1 cellular context compared by ENCODE assay signal in the genomic region with DNA sequence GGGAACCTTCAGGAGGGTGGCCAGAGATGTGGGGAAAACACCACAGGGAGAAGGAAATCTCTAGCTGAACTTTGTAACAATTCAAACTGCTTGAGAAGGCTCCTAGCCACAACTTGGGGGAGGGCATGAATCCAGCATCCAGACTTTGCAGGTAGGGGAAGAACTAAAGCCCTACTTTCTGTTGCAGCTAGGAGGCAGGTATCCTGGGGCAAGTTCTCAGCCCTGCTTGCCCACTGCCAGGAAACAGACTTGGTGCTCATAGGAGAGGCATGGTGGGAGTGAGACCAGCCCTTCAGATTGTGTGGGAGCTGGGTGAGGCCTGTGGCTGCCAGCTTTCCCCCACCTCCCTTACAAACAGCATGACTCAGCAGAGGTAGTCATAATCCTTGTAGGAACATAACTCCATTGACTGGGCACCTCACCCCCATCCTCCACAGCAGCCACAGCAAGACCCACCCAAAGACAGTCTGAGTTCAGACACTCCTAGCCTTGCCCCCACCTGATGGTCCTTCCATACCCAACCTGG.
TF ChIP-seq lines count a peak whose summit lies in the region.

No MANE protein-coding gene starts in this region.

TF ChIP-seq in GM23338, 12 proteins besides CTCF, POLR2A, EP300 and RAD21 (continued from another document):
- TF ChIP-seq, protein P1, sequence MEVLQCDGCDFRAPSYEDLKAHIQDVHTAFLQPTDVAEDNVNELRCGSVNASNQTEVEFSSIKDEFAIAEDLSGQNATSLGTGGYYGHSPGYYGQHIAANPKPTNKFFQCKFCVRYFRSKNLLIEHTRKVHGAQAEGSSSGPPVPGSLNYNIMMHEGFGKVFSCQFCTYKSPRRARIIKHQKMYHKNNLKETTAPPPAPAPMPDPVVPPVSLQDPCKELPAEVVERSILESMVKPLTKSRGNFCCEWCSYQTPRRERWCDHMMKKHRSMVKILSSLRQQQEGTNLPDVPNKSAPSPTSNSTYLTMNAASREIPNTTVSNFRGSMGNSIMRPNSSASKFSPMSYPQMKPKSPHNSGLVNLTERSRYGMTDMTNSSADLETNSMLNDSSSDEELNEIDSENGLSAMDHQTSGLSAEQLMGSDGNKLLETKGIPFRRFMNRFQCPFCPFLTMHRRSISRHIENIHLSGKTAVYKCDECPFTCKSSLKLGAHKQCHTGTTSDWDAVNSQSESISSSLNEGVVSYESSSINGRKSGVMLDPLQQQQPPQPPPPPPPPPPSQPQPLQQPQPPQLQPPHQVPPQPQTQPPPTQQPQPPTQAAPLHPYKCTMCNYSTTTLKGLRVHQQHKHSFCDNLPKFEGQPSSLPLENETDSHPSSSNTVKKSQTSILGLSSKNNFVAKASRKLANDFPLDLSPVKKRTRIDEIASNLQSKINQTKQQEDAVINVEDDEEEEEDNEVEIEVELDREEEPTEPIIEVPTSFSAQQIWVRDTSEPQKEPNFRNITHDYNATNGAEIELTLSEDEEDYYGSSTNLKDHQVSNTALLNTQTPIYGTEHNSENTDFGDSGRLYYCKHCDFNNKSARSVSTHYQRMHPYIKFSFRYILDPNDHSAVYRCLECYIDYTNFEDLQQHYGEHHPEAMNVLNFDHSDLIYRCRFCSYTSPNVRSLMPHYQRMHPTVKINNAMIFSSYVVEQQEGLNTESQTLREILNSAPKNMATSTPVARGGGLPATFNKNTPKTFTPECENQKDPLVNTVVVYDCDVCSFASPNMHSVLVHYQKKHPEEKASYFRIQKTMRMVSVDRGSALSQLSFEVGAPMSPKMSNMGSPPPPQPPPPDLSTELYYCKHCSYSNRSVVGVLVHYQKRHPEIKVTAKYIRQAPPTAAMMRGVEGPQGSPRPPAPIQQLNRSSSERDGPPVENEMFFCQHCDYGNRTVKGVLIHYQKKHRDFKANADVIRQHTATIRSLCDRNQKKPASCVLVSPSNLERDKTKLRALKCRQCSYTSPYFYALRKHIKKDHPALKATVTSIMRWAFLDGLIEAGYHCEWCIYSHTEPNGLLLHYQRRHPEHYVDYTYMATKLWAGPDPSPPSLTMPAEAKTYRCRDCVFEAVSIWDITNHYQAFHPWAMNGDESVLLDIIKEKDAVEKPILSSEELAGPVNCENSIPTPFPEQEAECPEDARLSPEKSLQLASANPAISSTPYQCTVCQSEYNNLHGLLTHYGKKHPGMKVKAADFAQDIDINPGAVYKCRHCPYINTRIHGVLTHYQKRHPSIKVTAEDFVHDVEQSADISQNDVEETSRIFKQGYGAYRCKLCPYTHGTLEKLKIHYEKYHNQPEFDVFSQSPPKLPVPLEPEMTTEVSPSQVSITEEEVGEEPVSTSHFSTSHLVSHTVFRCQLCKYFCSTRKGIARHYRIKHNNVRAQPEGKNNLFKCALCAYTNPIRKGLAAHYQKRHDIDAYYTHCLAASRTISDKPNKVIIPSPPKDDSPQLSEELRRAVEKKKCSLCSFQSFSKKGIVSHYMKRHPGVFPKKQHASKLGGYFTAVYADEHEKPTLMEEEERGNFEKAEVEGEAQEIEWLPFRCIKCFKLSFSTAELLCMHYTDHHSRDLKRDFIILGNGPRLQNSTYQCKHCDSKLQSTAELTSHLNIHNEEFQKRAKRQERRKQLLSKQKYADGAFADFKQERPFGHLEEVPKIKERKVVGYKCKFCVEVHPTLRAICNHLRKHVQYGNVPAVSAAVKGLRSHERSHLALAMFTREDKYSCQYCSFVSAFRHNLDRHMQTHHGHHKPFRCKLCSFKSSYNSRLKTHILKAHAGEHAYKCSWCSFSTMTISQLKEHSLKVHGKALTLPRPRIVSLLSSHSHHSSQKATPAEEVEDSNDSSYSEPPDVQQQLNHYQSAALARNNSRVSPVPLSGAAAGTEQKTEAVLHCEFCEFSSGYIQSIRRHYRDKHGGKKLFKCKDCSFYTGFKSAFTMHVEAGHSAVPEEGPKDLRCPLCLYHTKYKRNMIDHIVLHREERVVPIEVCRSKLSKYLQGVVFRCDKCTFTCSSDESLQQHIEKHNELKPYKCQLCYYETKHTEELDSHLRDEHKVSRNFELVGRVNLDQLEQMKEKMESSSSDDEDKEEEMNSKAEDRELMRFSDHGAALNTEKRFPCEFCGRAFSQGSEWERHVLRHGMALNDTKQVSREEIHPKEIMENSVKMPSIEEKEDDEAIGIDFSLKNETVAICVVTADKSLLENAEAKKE (CRISPR knock-in tag; IDR thresholded peaks at IDR 0.05), result no peak
- TF ChIP-seq, protein P2, sequence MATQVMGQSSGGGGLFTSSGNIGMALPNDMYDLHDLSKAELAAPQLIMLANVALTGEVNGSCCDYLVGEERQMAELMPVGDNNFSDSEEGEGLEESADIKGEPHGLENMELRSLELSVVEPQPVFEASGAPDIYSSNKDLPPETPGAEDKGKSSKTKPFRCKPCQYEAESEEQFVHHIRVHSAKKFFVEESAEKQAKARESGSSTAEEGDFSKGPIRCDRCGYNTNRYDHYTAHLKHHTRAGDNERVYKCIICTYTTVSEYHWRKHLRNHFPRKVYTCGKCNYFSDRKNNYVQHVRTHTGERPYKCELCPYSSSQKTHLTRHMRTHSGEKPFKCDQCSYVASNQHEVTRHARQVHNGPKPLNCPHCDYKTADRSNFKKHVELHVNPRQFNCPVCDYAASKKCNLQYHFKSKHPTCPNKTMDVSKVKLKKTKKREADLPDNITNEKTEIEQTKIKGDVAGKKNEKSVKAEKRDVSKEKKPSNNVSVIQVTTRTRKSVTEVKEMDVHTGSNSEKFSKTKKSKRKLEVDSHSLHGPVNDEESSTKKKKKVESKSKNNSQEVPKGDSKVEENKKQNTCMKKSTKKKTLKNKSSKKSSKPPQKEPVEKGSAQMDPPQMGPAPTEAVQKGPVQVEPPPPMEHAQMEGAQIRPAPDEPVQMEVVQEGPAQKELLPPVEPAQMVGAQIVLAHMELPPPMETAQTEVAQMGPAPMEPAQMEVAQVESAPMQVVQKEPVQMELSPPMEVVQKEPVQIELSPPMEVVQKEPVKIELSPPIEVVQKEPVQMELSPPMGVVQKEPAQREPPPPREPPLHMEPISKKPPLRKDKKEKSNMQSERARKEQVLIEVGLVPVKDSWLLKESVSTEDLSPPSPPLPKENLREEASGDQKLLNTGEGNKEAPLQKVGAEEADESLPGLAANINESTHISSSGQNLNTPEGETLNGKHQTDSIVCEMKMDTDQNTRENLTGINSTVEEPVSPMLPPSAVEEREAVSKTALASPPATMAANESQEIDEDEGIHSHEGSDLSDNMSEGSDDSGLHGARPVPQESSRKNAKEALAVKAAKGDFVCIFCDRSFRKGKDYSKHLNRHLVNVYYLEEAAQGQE (IDR thresholded peaks at IDR 0.05; ENCODE audit: unreplicated experiment), result no peak
- TF ChIP-seq, protein P3, sequence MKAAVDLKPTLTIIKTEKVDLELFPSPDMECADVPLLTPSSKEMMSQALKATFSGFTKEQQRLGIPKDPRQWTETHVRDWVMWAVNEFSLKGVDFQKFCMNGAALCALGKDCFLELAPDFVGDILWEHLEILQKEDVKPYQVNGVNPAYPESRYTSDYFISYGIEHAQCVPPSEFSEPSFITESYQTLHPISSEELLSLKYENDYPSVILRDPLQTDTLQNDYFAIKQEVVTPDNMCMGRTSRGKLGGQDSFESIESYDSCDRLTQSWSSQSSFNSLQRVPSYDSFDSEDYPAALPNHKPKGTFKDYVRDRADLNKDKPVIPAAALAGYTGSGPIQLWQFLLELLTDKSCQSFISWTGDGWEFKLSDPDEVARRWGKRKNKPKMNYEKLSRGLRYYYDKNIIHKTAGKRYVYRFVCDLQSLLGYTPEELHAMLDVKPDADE (IDR thresholded peaks at IDR 0.05), result no peak
